Comparison of ENCODE assay signal across 24 cellular contexts in genomic region chr2:100718065-100718570, GRCh38.
"Had no signal": no experiment of that assay in that cellular context is flagged by ENCODE, and none has a peak within 500 bp of the region (broad histone marks: within the 10 kb centered on the region; RNA-seq: fewer than 3 reads in every experiment).

No MANE protein-coding gene starts in this region.

- DNase-seq: hypothalamus; immature natural killer cell; kidney; left ventricle myocardium inferior; mesendoderm; naive thymus-derived CD4-positive, alpha-beta T cell; ovary; spleen; stimulated activated CD4-positive, alpha-beta T cell treated with anti-CD3 and anti-CD28 coated beads, Interleukin-4, amount 100 ng/mL, for 24 hours; stimulated activated naive CD4-positive, alpha-beta T cell; stimulated activated naive CD8-positive, alpha-beta T cell treated with anti-CD3 and anti-CD28 coated beads, Interleukin-15, amount 100 ng/mL, for 72 hours; substantia nigra; uterus had no signal

- H3K27ac Mint-ChIP-seq: immature natural killer cell; mesothelial cell of epicardium; naive thymus-derived CD4-positive, alpha-beta T cell; natural killer cell treated with Interleukin-12 subunit alpha and Interleukin-12 subunit beta and Interleukin-15 and Interleukin-18, amount 100 ng/mL, for 72 hours; progenitor cell of endocrine pancreas; stimulated activated effector memory CD8-positive, alpha-beta T cell treated with anti-CD3 and anti-CD28 coated beads, Interleukin-12 subunit alpha, Interleukin-12 subunit beta, amount 100 ng/mL, for 72 hours; stimulated activated naive CD8-positive, alpha-beta T cell treated with anti-CD3 and anti-CD28 coated beads, Interleukin-15, amount 100 ng/mL, for 72 hours; type B pancreatic cell had no signal

- H3K27me3 ChIP-seq: ovary, right atrium auricular region, tibial nerve, uterus had no signal

- ATAC-seq: naive thymus-derived CD4-positive, alpha-beta T cell; natural killer cell treated with Interleukin-12 subunit alpha and Interleukin-12 subunit beta and Interleukin-15 and Interleukin-18, amount 100 ng/mL, for 72 hours; sciatic nerve; stimulated activated effector memory CD8-positive, alpha-beta T cell treated with anti-CD3 and anti-CD28 coated beads, Interleukin-12 subunit alpha, Interleukin-12 subunit beta, amount 100 ng/mL, for 72 hours; stimulated activated naive CD8-positive, alpha-beta T cell treated with anti-CD3 and anti-CD28 coated beads, Interleukin-15, amount 100 ng/mL, for 72 hours had no signal

- H3K27me3 Mint-ChIP-seq: progenitor cell of endocrine pancreas; stimulated activated naive CD8-positive, alpha-beta T cell treated with anti-CD3 and anti-CD28 coated beads, Interleukin-15, amount 100 ng/mL, for 72 hours had no signal

- FAIRE-seq: islet of Langerhans, kidney had no signal

- H3K27ac ChIP-seq: left ventricle myocardium inferior, ovary, right atrium auricular region, skin epidermis, spleen, tibial nerve, uterus had no signal

- H3K36me3 ChIP-seq: left ventricle myocardium inferior, ovary, right atrium auricular region, spleen, tibial nerve, uterus had no signal

- H3K4me1 Mint-ChIP-seq: immature natural killer cell; mesothelial cell of epicardium; naive thymus-derived CD4-positive, alpha-beta T cell; stimulated activated effector memory CD8-positive, alpha-beta T cell treated with anti-CD3 and anti-CD28 coated beads, Interleukin-12 subunit alpha, Interleukin-12 subunit beta, amount 100 ng/mL, for 72 hours; stimulated activated naive CD8-positive, alpha-beta T cell treated with anti-CD3 and anti-CD28 coated beads, Interleukin-15, amount 100 ng/mL, for 72 hours had no signal

- H3K9me3 Mint-ChIP-seq: immature natural killer cell; mesothelial cell of epicardium; natural killer cell treated with Interleukin-12 subunit alpha and Interleukin-12 subunit beta and Interleukin-15 and Interleukin-18, amount 100 ng/mL, for 72 hours; stimulated activated effector memory CD8-positive, alpha-beta T cell treated with anti-CD3 and anti-CD28 coated beads, Interleukin-12 subunit alpha, Interleukin-12 subunit beta, amount 100 ng/mL, for 72 hours; stimulated activated naive CD8-positive, alpha-beta T cell treated with anti-CD3 and anti-CD28 coated beads, Interleukin-15, amount 100 ng/mL, for 72 hours; type B pancreatic cell had no signal

- H3K9me3 ChIP-seq: left ventricle myocardium inferior, ovary, right atrium auricular region, spleen, uterus had no signal

- H3K4me3 Mint-ChIP-seq: immature natural killer cell; mesothelial cell of epicardium; naive thymus-derived CD4-positive, alpha-beta T cell; natural killer cell treated with Interleukin-12 subunit alpha and Interleukin-12 subunit beta and Interleukin-15 and Interleukin-18, amount 100 ng/mL, for 72 hours; stimulated activated effector memory CD8-positive, alpha-beta T cell treated with anti-CD3 and anti-CD28 coated beads, Interleukin-12 subunit alpha, Interleukin-12 subunit beta, amount 100 ng/mL, for 72 hours; stimulated activated naive CD8-positive, alpha-beta T cell treated with anti-CD3 and anti-CD28 coated beads, Interleukin-15, amount 100 ng/mL, for 72 hours; type B pancreatic cell had no signal

- H3K4me1 ChIP-seq: left ventricle myocardium inferior, right atrium auricular region, spleen, tibial nerve, uterus had no signal

- H3K4me3 ChIP-seq: left ventricle myocardium inferior, lung, ovary, right atrium auricular region, skin epidermis, spleen, tibial nerve, uterus had no signal

- H3K36me3 Mint-ChIP-seq: immature natural killer cell; mesothelial cell of epicardium; natural killer cell treated with Interleukin-12 subunit alpha and Interleukin-12 subunit beta and Interleukin-15 and Interleukin-18, amount 100 ng/mL, for 72 hours; stimulated activated effector memory CD8-positive, alpha-beta T cell treated with anti-CD3 and anti-CD28 coated beads, Interleukin-12 subunit alpha, Interleukin-12 subunit beta, amount 100 ng/mL, for 72 hours; type B pancreatic cell had no signal
